ENCODE assay signal across 11 cellular contexts in the genomic region with DNA sequence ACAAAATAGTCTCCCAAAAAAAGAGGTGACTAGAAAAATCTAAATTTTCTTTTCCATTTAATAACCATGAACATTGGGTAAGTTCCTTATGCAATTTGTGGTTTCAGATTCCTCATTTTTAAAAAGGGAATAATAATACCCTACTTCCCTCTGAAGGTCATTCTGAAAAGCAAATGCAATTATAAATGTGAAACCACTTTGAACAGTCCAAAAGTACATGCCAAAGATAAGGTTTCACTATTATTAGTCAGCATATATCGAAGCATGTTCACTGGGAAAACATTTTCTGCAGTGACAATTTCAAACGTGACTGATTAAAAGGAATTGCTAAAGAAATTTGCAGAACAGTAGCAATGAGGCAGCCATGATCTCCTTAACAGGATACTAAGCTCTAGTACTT.
DNase-seq lines count a peak whose midpoint lies in the region; ATAC-seq and TF ChIP-seq lines count a peak whose summit lies in the region.
"Had no signal": no experiment of that assay in that cellular context is flagged by ENCODE, and none has a peak within 500 bp of the region (broad histone marks: within the 10 kb centered on the region; RNA-seq: fewer than 3 reads in every experiment).

No MANE protein-coding gene starts in this region.

- no peaks in the 10 kb centered on the region for H3K36me3 ChIP-seq in HUES64 (ENCODE audit: insufficient read depth, low read length)
- H3K36me3 ChIP-seq in right lobe of liver: no peaks in the 10 kb centered on the region

- ATAC-seq in right lobe of liver: peak; percentile 71 to 89 (median 80)

- H3K27ac ChIP-seq in HUES64 (ENCODE audit: low read depth, low read length): peak overlapping the region; percentile 45
- H3K27ac ChIP-seq in right lobe of liver: peak overlapping the region in 2 of 3 donors; percentile 19 to 49

- H3K27me3 ChIP-seq in HUES64 (ENCODE audit: insufficient read depth, low read length): no peaks in the 10 kb centered on the region
- no peaks in the 10 kb centered on the region for H3K27me3 ChIP-seq in right lobe of liver

- no peak for TF ChIP-seq POLR2A in right lobe of liver (IDR thresholded peaks at IDR 0.05)

- intact Hi-C loops in right lobe of liver (cut with DNase I): no loop called here

- H3K4me3 ChIP-seq in AG10803 (ENCODE audit: low read length) (no peak overlapping the region), HUES64 (ENCODE audit: low read length) (no peak overlapping the region), astrocyte of the cerebellum (ENCODE audit: low read depth, low read length) (no peak overlapping the region), right lobe of liver (no peak overlapping the region)

- no peak overlapping the region for H3K9ac ChIP-seq in HUES64 (ENCODE audit: low read depth, low read length)

- H3K4me1 ChIP-seq in HUES64 (ENCODE audit: insufficient read depth, low read length) (peaks cover 3% of the 10 kb centered on the region; the same call in 1 of the 2 replicates), right lobe of liver (peaks cover 0 to 18% (median under 1%) of the 10 kb centered on the region in 4 donors)

- in situ Hi-C loops in astrocyte of the cerebellum (cut with HindIII; ENCODE audit: low sequenced_read_pairs): no loop called here

- 84% methylated on average over 2 of the region's 2 CpGs for WGBS in HUES64
- 2% methylated on average over 2 of the region's 2 CpGs for WGBS in right lobe of liver (ENCODE audit: insufficient coverage, low coverage, low lambda C conversion rate, missing lambda C conversion rate)

- H3K9me3 ChIP-seq in HUES64 (ENCODE audit: insufficient read depth, low read depth, low read length): no peaks in the 10 kb centered on the region
- no peaks in the 10 kb centered on the region for H3K9me3 ChIP-seq in right lobe of liver

- DNase-seq in AG10803 (ENCODE audit: low read depth): peak; percentile 82
- DNase-seq in astrocyte of the cerebellum (ENCODE audit: low read depth): peak; percentile 65
- no peak for DNase-seq in right lobe of liver
- DNase-seq in DMS53 (lab: John Stamatoyannopoulos, UW): no peak
- DNase-seq in HUDEP-2 (lab: John Stamatoyannopoulos, UW; ENCODE audit: unreplicated experiment in 76 of 76): no peak
- DNase-seq in central memory CD4-positive, alpha-beta T cell: no peak
- no peak for DNase-seq in activated CD4-positive, alpha-beta T cell treated with anti-CD3 and anti-CD28 coated beads for 4 hours
- DNase-seq: DMS79 treated with DMSO at 0.1 percent for 48 hours, NCI-H2029, T-helper 2 cell had no signal

- TF ChIP-seq CTCF in AG10803 (conservative IDR thresholded peaks at IDR 0.05; ENCODE audit: low read length) (no peak; the same call in 1 of the 2 replicates), astrocyte of the cerebellum (IDR thresholded peaks at IDR 0.05; ENCODE audit: low read depth, low read length, missing control alignments) (no peak), right lobe of liver (IDR thresholded peaks at IDR 0.05) (no peak)

Comparison
In these comparisons a context has a peak if more than half of its experiments do, and no peak if none do; other contexts are left out.
1. DNase-seq: peak in AG10803 (single experiment) and astrocyte of the cerebellum (single experiment); none in right lobe of liver (0 of 3), DMS53 (single experiment), HUDEP-2 (0 of 76), central memory CD4-positive, alpha-beta T cell (single experiment) and activated CD4-positive, alpha-beta T cell treated with anti-CD3 and anti-CD28 coated beads for 4 hours (0 of 2).